Comparison of ENCODE assay signal across 8 cellular contexts in the genomic region with DNA sequence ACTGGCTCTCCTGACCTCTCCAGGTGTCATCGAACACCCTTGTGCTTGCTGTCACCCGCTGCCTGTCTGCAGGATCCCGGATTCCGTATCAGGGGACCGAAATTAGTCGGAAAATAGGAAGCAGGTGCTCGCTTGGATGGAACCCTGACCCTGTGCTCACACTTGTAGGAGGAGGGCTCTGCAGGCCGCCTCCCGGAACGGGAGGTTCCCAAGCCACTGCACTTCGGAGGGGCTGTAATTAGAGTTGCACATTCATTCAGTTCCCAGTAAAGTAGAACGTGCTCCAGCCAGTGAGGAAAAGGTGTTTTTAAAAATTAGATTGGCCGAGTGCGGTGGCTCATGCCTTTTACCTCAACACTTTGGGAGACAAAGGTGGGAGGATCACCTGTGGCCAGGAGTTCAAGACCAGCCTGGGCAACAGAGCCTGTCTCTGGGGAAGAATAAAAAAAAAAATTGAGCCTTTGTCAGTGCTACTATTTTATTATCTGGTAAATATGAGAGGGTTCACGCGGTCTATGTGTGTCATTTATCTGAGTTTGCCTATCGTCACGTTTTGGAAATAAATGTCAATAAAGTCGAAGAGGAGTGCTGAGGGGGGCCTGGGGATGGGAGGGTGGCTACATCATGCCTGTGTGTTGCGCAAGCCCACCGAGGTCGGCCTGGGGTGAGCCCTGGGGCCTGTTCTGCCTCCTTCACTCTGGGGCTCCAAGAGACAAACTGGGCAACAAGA. TPM values are rescaled to one million over a fixed set of nuclear protein-coding genes. Genes with fewer than 3 reads are reported as not detected.
DNase-seq lines count a peak whose midpoint lies in the region; ATAC-seq and TF ChIP-seq lines count a peak whose summit lies in the region.

No MANE protein-coding gene starts in this region.

- peaks cover 13% of the 10 kb centered on the region for H3K36me3 Mint-ChIP-seq in activated B cell treated with CpG ODN at 0.5 μM for 24 hours (ENCODE audit: low read depth)

- DNase-seq in A172 (ENCODE audit: low spot score) (peak; percentile 50), GM19238 (ENCODE audit: insufficient read length, low spot score) (peak; percentile 63), NCI-H2196 treated with DMSO at 0.1 percent for 48 hours (lab: John Stamatoyannopoulos, UW; ENCODE audit: unreplicated experiment) (peak; percentile 78), activated B cell treated with CpG ODN at 0.5 μM for 24 hours (peak; percentile 27), dermis microvascular lymphatic vessel endothelial cell (ENCODE audit: low read depth in 2 of 2) (peak; percentile 73 to 81), midbrain (lab: John Stamatoyannopoulos, UW) (peak; percentile 24)
- peak in 5 of 6 experiments; percentile 21 to 61 (median 40) for DNase-seq in stimulated activated naive CD4-positive, alpha-beta T cell (lab: John Stamatoyannopoulos, UW)

- no peaks in the 10 kb centered on the region for H3K27me3 Mint-ChIP-seq in activated B cell treated with CpG ODN at 0.5 μM for 24 hours

- intact Hi-C loops in activated B cell treated with CpG ODN at 0.5 μM for 24 hours (cut with micrococcal nuclease), result loop anchor here (5.0 to 10.0 kb wide), 4 partner anchors 61 to 436 kb away; a partner anchor contains a TSS

- CTCF ChIA-PET in activated B cell treated with CpG ODN at 0.5 μM for 24 hours (lab: Charles Lee), result interaction anchor here (0.8 to 1.9 kb wide), 2 partner anchors 13 kb away, joined by 3 to 16 read pairs; no protein-coding TSS in a partner anchor

- peak overlapping the region; percentile 93 for H3K27ac Mint-ChIP-seq in activated B cell treated with CpG ODN at 0.5 μM for 24 hours

- POLR2A ChIA-PET in activated B cell treated with CpG ODN at 0.5 μM for 24 hours (lab: Charles Lee), result interaction anchor here (0.6 to 4.6 kb wide), 7 partner anchors 11 to 448 kb away, joined by 3 to 161 read pairs (median 8); a partner anchor contains a TSS

- peaks cover 50% of the 10 kb centered on the region for H3K4me1 Mint-ChIP-seq in activated B cell treated with CpG ODN at 0.5 μM for 24 hours

- ATAC-seq in activated B cell treated with CpG ODN at 0.5 μM for 24 hours (ENCODE audit: low read depth), result no peak
- ATAC-seq in GM18519 (IDR thresholded peaks at IDR 0.05; ENCODE audit: low FRiP score, unreplicated experiment), result no peak

- peak overlapping the region; percentile 91 for H3K4me3 Mint-ChIP-seq in activated B cell treated with CpG ODN at 0.5 μM for 24 hours

- TF ChIP-seq CTCF in activated B cell treated with CpG ODN at 0.5 μM for 24 hours (IDR thresholded peaks at IDR 0.05), result no peak

- H3K9me3 Mint-ChIP-seq in activated B cell treated with CpG ODN at 0.5 μM for 24 hours, result no peaks in the 10 kb centered on the region

RNA-seq across cellular contexts. Expression of a gene that starts 1.5 kb away (rescaled TPM):
- total RNA-seq in A172 (2014; rRNA removed; shearing (Covaris generic)), result 15.0 and 17.5 TPM in 2 replicates
- 16.9 and 17.4 TPM in 2 replicates for total RNA-seq in activated B cell treated with CpG ODN at 0.5 μM for 24 hours
- 6.3 and 9.4 TPM in 2 replicates for total RNA-seq in dermis microvascular lymphatic vessel endothelial cell

RNA-seq across cellular contexts. Expression of a gene that starts 24.8 kb away (rescaled TPM):
- total RNA-seq in A172 (2014; rRNA removed; shearing (Covaris generic)), result 2.2 and 2.6 TPM in 2 replicates
- total RNA-seq in activated B cell treated with CpG ODN at 0.5 μM for 24 hours (4.9 and 6.1 TPM in 2 replicates), dermis microvascular lymphatic vessel endothelial cell (0.38 and 0.51 TPM in 2 replicates)

RNA-seq across cellular contexts. Expression of a gene that starts 29.7 kb away (rescaled TPM):
- total RNA-seq in A172 (2014; rRNA removed; shearing (Covaris generic)), result 17.8 and 22.2 TPM in 2 replicates
- total RNA-seq in activated B cell treated with CpG ODN at 0.5 μM for 24 hours, result 24.1 and 33.8 TPM in 2 replicates
- total RNA-seq in dermis microvascular lymphatic vessel endothelial cell, result 6.0 and 6.1 TPM in 2 replicates

RNA-seq across cellular contexts. Expression of a gene that starts 54.4 kb away (rescaled TPM):
- 17.1 and 17.2 TPM in 2 replicates for total RNA-seq in A172 (2014; rRNA removed; shearing (Covaris generic))
- total RNA-seq in activated B cell treated with CpG ODN at 0.5 μM for 24 hours (25.4 and 28.9 TPM in 2 replicates), dermis microvascular lymphatic vessel endothelial cell (25.7 and 30.1 TPM in 2 replicates)

Comparison
In these comparisons a context has a peak if more than half of its experiments do, and no peak if none do; other contexts are left out.
1. DNase-seq: peak in every context shown above with its lines; median percentile 78 in NCI-H2196 treated with DMSO at 0.1 percent for 48 hours; 77 in dermis microvascular lymphatic vessel endothelial cell; 63 in GM19238; 50 in A172; 40 in stimulated activated naive CD4-positive, alpha-beta T cell; 27 in activated B cell treated with CpG ODN at 0.5 μM for 24 hours; 24 in midbrain.